30 cellular contexts compared by ENCODE assay signal in genomic region chr6:69216127-69216526, GRCh38.
DNase-seq lines count a peak whose midpoint lies in the region; ATAC-seq, FAIRE-seq and TF ChIP-seq lines count a peak whose summit lies in the region.
"Had no signal": no experiment of that assay in that cellular context is flagged by ENCODE, and none has a peak within 500 bp of the region (broad histone marks: within the 10 kb centered on the region; RNA-seq: fewer than 3 reads in every experiment).

No MANE protein-coding gene starts in this region.

- H3K27ac Mint-ChIP-seq in H9, result peak overlapping the region; percentile 99 to 100 (median 99)
- H3K27ac Mint-ChIP-seq: CD4-positive, alpha-beta memory T cell; T-helper 17 cell had no signal

- no peak for ATAC-seq in HG03439 (IDR thresholded peaks at IDR 0.05; ENCODE audit: unreplicated experiment)
- ATAC-seq: PC-3, Right ventricle myocardium inferior, SK-N-SH treated with all-trans-retinoic acid at 6 μM for 48 hours, T-helper 17 cell had no signal

- H3K18ac ChIP-seq in H9 (ENCODE audit: insufficient read length, low read depth, low read length), result no peak overlapping the region
- peak overlapping the region; percentile 56 for H3K18ac ChIP-seq in H1 (ENCODE audit: extremely low read depth, low read length)

- H2AK5ac ChIP-seq in H9 (ENCODE audit: insufficient read length, low read length) (no peak overlapping the region), H1 (ENCODE audit: low read depth, low read length) (no peak overlapping the region)

- no peak for DNase-seq in H9
- no peak for DNase-seq in H1 (ENCODE audit: low read depth in 1 of 2, low spot score in 2 of 2)
- no peak for DNase-seq in NCI-H2227 (lab: John Stamatoyannopoulos, UW; ENCODE audit: unreplicated experiment)
- no peak for DNase-seq in NCI-H345 treated with DMSO at 0.1 percent for 48 hours (lab: John Stamatoyannopoulos, UW; ENCODE audit: unreplicated experiment)
- DNase-seq in KBM-7, result no peak
- DNase-seq: CD4-positive, alpha-beta memory T cell; COR-L47; DMS53; EL; GF-D8; KG1; MM.1S; NCI-H1092; NCI-H1417 treated with DMSO at 0.1 percent for 48 hours; NCI-H187; NCI-H2081 treated with DMSO at 0.1 percent for 48 hours; NCI-H2171 treated with DMSO at 0.1 percent for 48 hours; NCI-H446; NCI-H524 treated with DMSO at 0.1 percent for 48 hours; NCI-H774; PC-3; SJCRH30; T-helper 17 cell had no signal

- H3K36me3 ChIP-seq in H1 (ENCODE audit: control insufficient read depth in 2 of 4, insufficient read depth in 4 of 4, low read length in 3 of 4) (no peaks in the 10 kb centered on the region), iPS-18a (ENCODE audit: control insufficient read depth, low read depth, low read length) (no peaks in the 10 kb centered on the region)
- H3K36me3 ChIP-seq: HAP-1, SJCRH30 had no signal

- 0 out of 5 replicates have a peak, but pooled peaks cover 0 to 2% of the 10 kb centered on the region in 2 experiments for H3K9me3 Mint-ChIP-seq in H9

- TF ChIP-seq EP300 in H1 (IDR thresholded peaks at IDR 0.05; ENCODE audit: borderline replicate concordance in 1 of 2, low read depth in 2 of 2, low read length in 2 of 2), result 0 out of 3 replicates have a peak, but pooled peaks of 1 of the 2 experiments have one; percentile 30

- no peaks in the 10 kb centered on the region for H3K27me3 Mint-ChIP-seq in H9 (ENCODE audit: low read depth)
- H3K27me3 Mint-ChIP-seq: CD4-positive, alpha-beta memory T cell had no signal

- no peaks in the 10 kb centered on the region for H3K23me2 ChIP-seq in H9 (ENCODE audit: insufficient read length, low read depth, low read length, poor library complexity, severe bottlenecking)
- no peaks in the 10 kb centered on the region for H3K23me2 ChIP-seq in H1 (ENCODE audit: low read depth, low read length)

- H3K4me2 ChIP-seq in H9 (ENCODE audit: insufficient read depth, insufficient read length, low read length), result peak overlapping the region; percentile 22
- peak overlapping the region; percentile 15 to 24; a peak in 3 of 4 replicates for H3K4me2 ChIP-seq in H1 (ENCODE audit: insufficient read depth in 1 of 2, low read depth in 2 of 2, low read length in 2 of 2)

- peak overlapping the region; percentile 28 for H2BK12ac ChIP-seq in H9 (ENCODE audit: insufficient read length, low read depth, low read length)
- H2BK12ac ChIP-seq in H1 (ENCODE audit: low read depth, low read length), result peak overlapping the region; percentile 7; the same call in 1 of the 2 replicates

- peak overlapping the region in 1 of 2 experiments; percentile 67; a peak in 1 of 5 replicates for H3K4me3 Mint-ChIP-seq in H9
- H3K4me3 Mint-ChIP-seq: CD4-positive, alpha-beta memory T cell; T-helper 17 cell had no signal

- peak; percentile 72 for FAIRE-seq in H1 (lab: Jason Lieb, UNC)
- FAIRE-seq: GM12891, GM19239 had no signal

- peak overlapping the region in 1 of 4 experiments; percentile 27; a peak in 1 of 8 replicates for H3K4me3 ChIP-seq in H1 (ENCODE audit: extremely low read depth in 1 of 4, insufficient read depth in 2 of 4, low read depth in 3 of 4, low read length in 4 of 4)
- peak overlapping the region; percentile 11 for H3K4me3 ChIP-seq in iPS-18a (ENCODE audit: low read length)
- H3K4me3 ChIP-seq: HAP-1, SJCRH30 had no signal

- no peak overlapping the region for H2BK15ac ChIP-seq in H9 (ENCODE audit: low read depth, low read length)
- no peak overlapping the region for H2BK15ac ChIP-seq in H1 (ENCODE audit: low read length)

- H4K91ac ChIP-seq in H9 (ENCODE audit: insufficient read length, low read depth, low read length), result no peak overlapping the region
- H4K91ac ChIP-seq in H1 (replicated peaks; ENCODE audit: insufficient read length, low read length), result peak overlapping the region; percentile 38

- H3K14ac ChIP-seq in H9 (ENCODE audit: insufficient read depth, low read length), result no peak overlapping the region
- H3K14ac ChIP-seq in H1 (ENCODE audit: insufficient read length), result no peak overlapping the region

- H2AFZ ChIP-seq in H9 (ENCODE audit: low read length), result no peak overlapping the region
- H2AFZ ChIP-seq in H1 (ENCODE audit: low read length), result no peak overlapping the region

- no peaks in the 10 kb centered on the region for H3K9me3 ChIP-seq in H9 (ENCODE audit: control insufficient read depth, low read depth, low read length)
- no peaks in the 10 kb centered on the region for H3K9me3 ChIP-seq in H1 (ENCODE audit: insufficient read depth in 2 of 2, low read depth in 1 of 2, low read length in 1 of 2)
- H3K9me3 ChIP-seq in iPS-18a (ENCODE audit: control insufficient read depth, low read depth, low read length), result no peaks in the 10 kb centered on the region
- H3K9me3 ChIP-seq: HAP-1, SJCRH30 had no signal

- POLR2A ChIA-PET in H1 (lab: Charles Lee; ENCODE audit: partially characterized antibody), result interaction anchor here (1.1 to 1.2 kb wide), 2 partner anchors 10 to 16 kb away, joined by 3 to 4 read pairs; no protein-coding TSS in a partner anchor

- H4K20me1 ChIP-seq in H9 (ENCODE audit: control insufficient read depth, insufficient read depth, insufficient read length), result no peaks in the 10 kb centered on the region
- H4K20me1 ChIP-seq in H1 (replicated peaks in 1 of 2; ENCODE audit: control insufficient read depth in 1 of 2, insufficient read depth in 2 of 2, low read length in 2 of 2), result no peaks in the 10 kb centered on the region

- no peak for TF ChIP-seq POLR2A in H1 (IDR thresholded peaks at IDR 0.05; ENCODE audit: control extremely low read depth in 1 of 2, low read depth in 2 of 2, low read length in 2 of 2)

- no peak overlapping the region for H3K56ac ChIP-seq in H9 (ENCODE audit: insufficient read length, low read depth, low read length)
- no peak overlapping the region for H3K56ac ChIP-seq in H1 (replicated peaks; ENCODE audit: insufficient read length, low read depth, low read length)

- no peak overlapping the region for H3T11ph ChIP-seq in H9 (ENCODE audit: low read length)

- H3K27me3 ChIP-seq in H9 (ENCODE audit: insufficient read depth, low read length) (no peaks in the 10 kb centered on the region), H1 (replicated peaks in 1 of 4; ENCODE audit: control insufficient read depth in 3 of 4, extremely low read depth in 1 of 4, insufficient read depth in 3 of 4, low read length in 3 of 4) (no peaks in the 10 kb centered on the region), iPS-18a (ENCODE audit: control insufficient read depth, insufficient read depth, low read length) (no peaks in the 10 kb centered on the region)
- H3K27me3 ChIP-seq: SJCRH30 had no signal

- H3K79me2 ChIP-seq in H9 (ENCODE audit: insufficient read depth, low read length) (no peaks in the 10 kb centered on the region), H1 (ENCODE audit: control insufficient read depth in 1 of 2, insufficient read depth in 2 of 2, low read length in 2 of 2) (no peaks in the 10 kb centered on the region)

- H3K36me3 Mint-ChIP-seq in H9 (ENCODE audit: insufficient read depth in 1 of 3, low read depth in 3 of 3), result no peaks in the 10 kb centered on the region
- H3K36me3 Mint-ChIP-seq: CD4-positive, alpha-beta memory T cell had no signal

- no peak for TF ChIP-seq CTCF in H9 (conservative IDR thresholded peaks at IDR 0.05)
- TF ChIP-seq CTCF in H1 (IDR thresholded peaks at IDR 0.05; ENCODE audit: control extremely low read depth in 1 of 3, insufficient read depth in 1 of 3, low read depth in 1 of 3, low read length in 3 of 3), result no peak

- H2BK5ac ChIP-seq in H9 (ENCODE audit: insufficient read length, low read length) (peak overlapping the region; percentile 66), H1 (ENCODE audit: low read depth, low read length) (peak overlapping the region; percentile 67)

- no peak overlapping the region for H4K8ac ChIP-seq in H9 (replicated peaks; ENCODE audit: insufficient read length, low read depth, low read length)
- no peak overlapping the region for H4K8ac ChIP-seq in H1 (ENCODE audit: extremely low read depth, insufficient read depth, low read length)

- H3K23ac ChIP-seq in H9 (ENCODE audit: insufficient read length, low read depth, low read length), result no peak overlapping the region
- no peak overlapping the region for H3K23ac ChIP-seq in H1 (ENCODE audit: insufficient read length)

- in situ Hi-C loops in KBM-7 (cut with MboI; ENCODE audit: low pct_unique_long_range_greater_than_20kb, low sequenced_read_pairs), result no loop called here

- no peak for TF ChIP-seq RAD21 in H1 (IDR thresholded peaks at IDR 0.05 in 1 of 2, conservative IDR thresholded peaks at IDR 0.05 in 1 of 2; ENCODE audit: low read depth in 2 of 2, low read length in 2 of 2)

- no peaks in the 10 kb centered on the region for H3K79me1 ChIP-seq in H9 (ENCODE audit: insufficient read depth, low read depth, low read length, poor library complexity, severe bottlenecking)
- no peaks in the 10 kb centered on the region for H3K79me1 ChIP-seq in H1 (ENCODE audit: low read depth, low read length)

- H3K4me1 Mint-ChIP-seq in H9, result peaks cover 73 to 75% of the 10 kb centered on the region in 2 experiments
- H3K4me1 Mint-ChIP-seq: CD4-positive, alpha-beta memory T cell; T-helper 17 cell had no signal

- H3K27ac ChIP-seq in H9 (ENCODE audit: insufficient read length, low read depth, low read length) (peak overlapping the region; percentile 97), H1 (ENCODE audit: low read depth, low read length) (peak overlapping the region; percentile 61; the same call in 1 of the 2 replicates), iPS-18a (ENCODE audit: low read length) (peak overlapping the region; percentile 14)
- H3K27ac ChIP-seq: SJCRH30 had no signal

- H3K4ac ChIP-seq in H9 (ENCODE audit: low read depth, low read length) (no peak overlapping the region), H1 (replicated peaks; ENCODE audit: insufficient read length, low read depth, low read length) (peak overlapping the region; percentile 49)

- CTCF ChIA-PET in H1 (lab: Charles Lee; ENCODE audit: partially characterized antibody), result interaction anchor here (0.6 kb wide), 1 partner anchor 476 kb away, joined by 3 read pairs; no protein-coding TSS in a partner anchor

- H3K9ac ChIP-seq in H9 (ENCODE audit: extremely low read depth, insufficient read length, low read length), result no peak overlapping the region
- H3K9ac ChIP-seq in H1 (replicated peaks in 1 of 4; ENCODE audit: extremely low read depth in 1 of 4, low read depth in 3 of 4, low read length in 3 of 4), result no peak overlapping the region; a peak in 1 of 7 replicates
- H3K9ac ChIP-seq in iPS-18a (ENCODE audit: low read length), result no peak overlapping the region

- H2BK20ac ChIP-seq in H9 (ENCODE audit: low read depth, low read length, poor library complexity, severe bottlenecking) (no peak overlapping the region), H1 (ENCODE audit: low read length) (peak overlapping the region; percentile 37; the same call in 1 of the 2 replicates)

- WGBS in H9 (ENCODE audit: extremely low coverage, insufficient read length, low lambda C conversion rate), result no CpG with 5 or more reads among the region's 1 CpG
- WGBS in H1 (ENCODE audit: extremely low coverage in 1 of 2, insufficient coverage in 1 of 2, insufficient read length in 1 of 2, insufficient replicate concordance in 2 of 2, low coverage in 1 of 2, low lambda C conversion rate in 2 of 2, missing lambda C conversion rate in 1 of 2), 2 experiments, result 25% methylated on average over 1 of the region's 1 CpG; no CpG with 5 or more reads in 1 of the 2 experiments

- no peak overlapping the region for H2BK120ac ChIP-seq in H9 (ENCODE audit: low read depth, low read length, poor library complexity, severe bottlenecking)
- H2BK120ac ChIP-seq in H1 (replicated peaks; ENCODE audit: low read depth, low read length), result peak overlapping the region; percentile 25

- H3K4me1 ChIP-seq in H9 (ENCODE audit: insufficient read depth, low read length) (peaks cover 19% of the 10 kb centered on the region; the same call in 1 of the 2 replicates), H1 (replicated peaks in 1 of 4; ENCODE audit: control insufficient read depth in 3 of 4, insufficient read depth in 4 of 4, low read length in 3 of 4) (peaks cover 0 to 35% (median 19%) of the 10 kb centered on the region in 4 experiments; a peak in 4 of 7 replicates), iPS-18a (ENCODE audit: control insufficient read depth, low read depth, low read length) (peaks cover 63% of the 10 kb centered on the region)
- H3K4me1 ChIP-seq: SJCRH30 had no signal

- no peak overlapping the region for H4K5ac ChIP-seq in H9 (ENCODE audit: insufficient read length, low read depth, low read length)
- H4K5ac ChIP-seq in H1 (ENCODE audit: insufficient read length, low read depth, low read length), result peak overlapping the region; percentile 77

Comparison
In these comparisons a context has a peak if more than half of its experiments do, and no peak if none do; other contexts are left out.
1. H3K27ac ChIP-seq: peak in every context shown above with its lines; median percentile 97 in H9; 61 in H1; 14 in iPS-18a.